In the genomic region with DNA sequence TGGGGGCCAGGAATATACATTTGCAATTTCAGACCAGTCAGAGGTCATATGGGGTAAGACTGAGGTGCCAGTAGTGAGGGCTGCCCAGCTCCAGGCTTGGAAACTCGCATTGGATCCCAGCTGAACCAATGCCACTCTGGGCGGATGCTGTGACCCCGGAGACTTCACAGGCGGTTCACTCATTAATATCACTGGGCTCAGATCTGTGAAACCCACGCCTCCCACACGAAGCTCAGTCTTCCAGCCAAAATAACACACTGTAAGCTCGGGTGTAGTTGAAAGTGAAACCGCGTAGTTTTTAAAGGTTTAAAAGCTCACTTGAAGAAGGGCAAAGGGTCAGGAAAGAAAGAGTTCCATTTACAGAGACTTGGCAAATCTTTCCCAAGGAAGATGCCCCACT, we compare ENCODE assay signal across 22 cellular contexts.
DNase-seq lines count a peak whose midpoint lies in the region; ATAC-seq, FAIRE-seq and TF ChIP-seq lines count a peak whose summit lies in the region.
"Had no signal": no experiment of that assay in that cellular context is flagged by ENCODE, and none has a peak within 500 bp of the region (broad histone marks: within the 10 kb centered on the region; RNA-seq: fewer than 3 reads in every experiment).

No MANE protein-coding gene starts in this region.

- 0 out of 2 replicates have a peak, but pooled peaks have one; percentile 31 for ATAC-seq in Panc1
- peak; percentile 65 for ATAC-seq in sciatic nerve
- no peak for ATAC-seq in GM21390 (IDR thresholded peaks at IDR 0.05; ENCODE audit: unreplicated experiment)
- ATAC-seq in HG03342 (IDR thresholded peaks at IDR 0.05; ENCODE audit: unreplicated experiment) = no peak
- ATAC-seq in GM21360 (IDR thresholded peaks at IDR 0.05; ENCODE audit: unreplicated experiment) = no peak
- ATAC-seq: mucosa of descending colon; stimulated activated naive B cell treated with anti-CD40 and anti-IgM and Interleukin-4, amounts not matched to agents 10 μg/mL and 1 μg/mL and 100 μg/mL, for 72 hours had no signal

- H3K4me1 ChIP-seq in Panc1 (ENCODE audit: control insufficient read depth, insufficient read depth, low read length) = peaks cover 6% of the 10 kb centered on the region
- H3K4me1 ChIP-seq in kidney (ENCODE audit: control insufficient read depth in 1 of 2, insufficient read depth in 1 of 2, low read depth in 1 of 2, low read length in 2 of 2) = peaks cover 0 to 3% of the 10 kb centered on the region in 2 donors
- H3K4me1 ChIP-seq: BE2C, upper lobe of left lung had no signal

- POLR2A ChIA-PET in Panc1 (lab: Charles Lee) = no interaction called here

- BruUV-seq in Panc1 (replicated peaks; lab: Mats Ljungman, UMichigan) = no TSS peak

- no peak overlapping the region for H3K9ac ChIP-seq in kidney (ENCODE audit: low read length in 2 of 2)

- no peak for DNase-seq in Panc1 (ENCODE audit: low read depth, low spot score)
- DNase-seq in coronary artery (ENCODE audit: low spot score) = no peak
- DNase-seq in kidney = no peak
- DNase-seq in sciatic nerve (ENCODE audit: low spot score) = no peak
- DNase-seq in activated CD8-positive, alpha-beta memory T cell treated with anti-CD3 and anti-CD28 coated beads for 24 hours = no peak
- DNase-seq: activated CD8-positive, alpha-beta memory T cell treated with anti-CD3 and anti-CD28 coated beads, Interleukin-2, amount 50 U/mL, for 4 hours; activated effector memory CD4-positive, alpha-beta T cell treated with anti-CD3 and anti-CD28 coated beads, Interleukin-2, amount 50 U/mL, for 16 hours; BE2C; head of caudate nucleus; mucosa of descending colon; NCI-H524 treated with DMSO at 0.1 percent for 48 hours; posterior cingulate gyrus; stimulated activated naive B cell treated with anti-CD40 and anti-IgM and Interleukin-4, amounts not matched to agents 10 μg/mL and 1 μg/mL and 100 μg/mL, for 72 hours; T-helper 9 cell; upper lobe of left lung had no signal

- H3K4me3 ChIP-seq in Panc1 (ENCODE audit: low read depth in 2 of 2, low read length in 2 of 2) (peak overlapping the region; percentile 2 to 9; a peak in 1 of 4 replicates), coronary artery (peak overlapping the region; percentile 48), kidney (ENCODE audit: low read length in 2 of 2) (peak overlapping the region; percentile 19 to 20)
- H3K4me3 ChIP-seq: mucosa of descending colon, upper lobe of left lung had no signal

- CTCF ChIA-PET in Panc1 (lab: Charles Lee) = no interaction called here

- in situ Hi-C loops in Panc1 (cut with HindIII; ENCODE audit: low pct_unique_long_range_greater_than_20kb, low sequenced_read_pairs) = no loop called here

- no peak for FAIRE-seq in kidney (lab: Jason Lieb, UNC)
- FAIRE-seq: D721Med, G401.6 had no signal

- no peaks in the 10 kb centered on the region for H3K27me3 ChIP-seq in Panc1 (ENCODE audit: control insufficient read depth, insufficient read depth, low read length)
- H3K27me3 ChIP-seq: upper lobe of left lung had no signal

- H3K9me3 ChIP-seq in Panc1 (ENCODE audit: control insufficient read depth, insufficient read depth, low read depth, low read length) (no peaks in the 10 kb centered on the region), kidney (ENCODE audit: control insufficient read depth in 1 of 2, low read length in 2 of 2) (no peaks in the 10 kb centered on the region)
- H3K9me3 ChIP-seq: BE2C, mucosa of descending colon, upper lobe of left lung had no signal

- TF ChIP-seq CTCF in Panc1 (IDR thresholded peaks at IDR 0.05) (no peak), coronary artery (IDR thresholded peaks at IDR 0.05) (no peak), kidney (IDR thresholded peaks at IDR 0.05; ENCODE audit: borderline replicate concordance, extremely low read depth, insufficient read depth) (no peak)

- no peaks in the 10 kb centered on the region for H3K36me3 ChIP-seq in Panc1 (ENCODE audit: control insufficient read depth, insufficient read depth, low read length)
- H3K36me3 ChIP-seq in kidney (ENCODE audit: control insufficient read depth in 1 of 2, insufficient read depth in 2 of 2, low read length in 2 of 2) = no peaks in the 10 kb centered on the region
- H3K36me3 ChIP-seq: BE2C, upper lobe of left lung had no signal

- peak overlapping the region; percentile 44; the same call in 1 of the 2 replicates for H3K27ac ChIP-seq in Panc1 (ENCODE audit: low read length)
- H3K27ac ChIP-seq in coronary artery = no peak overlapping the region
- peak overlapping the region in 1 of 2 donors; percentile 4 for H3K27ac ChIP-seq in kidney (ENCODE audit: low read depth in 2 of 2, low read length in 2 of 2)
- H3K27ac ChIP-seq: epithelial cell of prostate, HL-60, upper lobe of left lung had no signal

- intact Hi-C loops in Panc1 (cut with micrococcal nuclease; ENCODE audit: unreplicated experiment) (loop anchor here (5.0 kb wide), 1 partner anchor 261 kb away; no protein-coding TSS in a partner anchor), kidney (cut with DNase I) (no loop called here), sciatic nerve (cut with DNase I) (no loop called here)

Comparison
In these comparisons a context has a peak if more than half of its experiments do, and no peak if none do; other contexts are left out.
1. ATAC-seq: peak in Panc1 (single experiment) and sciatic nerve (single experiment); none in GM21390 (single experiment), HG03342 (single experiment) and GM21360 (single experiment).
2. Peak in every context shown above with its lines, with median percentiles within 50 percentile points of each other: H3K4me3 ChIP-seq.